ENCODE assay signal across 8 cellular contexts in the genomic region with DNA sequence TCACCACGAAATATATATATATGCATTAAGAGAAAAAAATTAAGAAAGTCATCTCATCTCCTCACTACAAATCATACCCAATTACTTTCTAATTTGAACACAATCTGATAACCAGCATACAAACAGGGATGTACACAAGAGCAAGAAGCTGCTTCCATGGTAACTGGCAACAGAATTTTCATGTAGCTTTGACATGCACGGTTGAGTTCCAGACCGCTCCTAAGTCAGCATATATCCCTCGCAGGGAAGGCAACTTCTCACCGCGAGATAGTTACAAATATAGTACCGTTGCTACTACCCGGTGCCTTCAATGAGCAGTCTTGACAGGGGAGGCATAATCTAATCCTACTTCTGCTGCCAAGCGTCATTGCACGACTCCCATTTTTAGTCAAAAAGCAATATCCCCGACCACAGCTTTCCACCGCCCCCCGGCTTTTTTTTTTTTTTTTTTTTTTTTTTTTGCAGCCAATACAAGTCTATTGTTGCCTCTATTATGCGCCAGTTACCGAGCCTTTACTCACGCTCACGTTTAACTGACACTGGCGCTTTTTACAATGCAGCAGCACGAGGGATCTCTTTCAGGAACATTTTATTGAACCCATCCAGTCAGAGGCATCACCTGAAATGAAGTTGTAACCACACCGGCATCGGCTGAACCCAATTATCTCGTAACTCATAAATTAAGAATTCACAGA. TPM values are rescaled to one million over a fixed set of nuclear protein-coding genes. Genes with fewer than 3 reads are reported as not detected.
DNase-seq lines count a peak whose midpoint lies in the region; ATAC-seq, FAIRE-seq and TF ChIP-seq lines count a peak whose summit lies in the region.

No MANE protein-coding gene starts in this region.

- H3K9ac ChIP-seq in duodenal mucosa (ENCODE audit: low read depth in 1 of 2, low read length in 2 of 2) = peak overlapping the region in 1 of 2 donors; percentile 51

- no peak for FAIRE-seq in pancreas (lab: Jason Lieb, UNC)

- H3K4me3 ChIP-seq in duodenal mucosa (ENCODE audit: low read depth in 1 of 2, low read length in 2 of 2) (peak overlapping the region; percentile 88 to 90), pancreas (peak overlapping the region in 3 of 4 donors; percentile 46 to 70 (median 57))

- H3K27ac ChIP-seq in duodenal mucosa (ENCODE audit: low read depth, low read length) = no peak overlapping the region
- H3K27ac ChIP-seq in pancreas = no peak overlapping the region

- no peak for ATAC-seq in pancreas
- no peak for ATAC-seq in HG02588 (IDR thresholded peaks at IDR 0.05; ENCODE audit: unreplicated experiment)
- no peak for ATAC-seq in HG03139 (IDR thresholded peaks at IDR 0.05; ENCODE audit: unreplicated experiment)

- DNase-seq in GM10266 (ENCODE audit: extremely low spot score) = peak; percentile 24
- DNase-seq in NAMALWA (ENCODE audit: low spot score) = peak; percentile 45
- no peak for DNase-seq in pancreas
- DNase-seq in cerebellum (ENCODE audit: low spot score) = no peak
- DNase-seq in NCI-H1048 (lab: John Stamatoyannopoulos, UW) = no peak

- H3K36me3 ChIP-seq in duodenal mucosa (ENCODE audit: control insufficient read depth in 1 of 2, insufficient read depth in 2 of 2, low read length in 2 of 2) (no peaks in the 10 kb centered on the region), pancreas (no peaks in the 10 kb centered on the region)

- 15 to 18% methylated on average over 22 of the region's 22 CpGs for WGBS in pancreas, 2 donors

- H3K9me3 ChIP-seq in duodenal mucosa (ENCODE audit: control insufficient read depth in 1 of 2, low read length in 2 of 2) (no peaks in the 10 kb centered on the region), pancreas (no peaks in the 10 kb centered on the region)

- intact Hi-C loops in pancreas (cut with DNase I) = loop anchor here in 1 of 3 donors (10.0 kb wide), 1 partner anchor 167 kb away; no protein-coding TSS in a partner anchor

- H3K4me1 ChIP-seq in duodenal mucosa (ENCODE audit: control insufficient read depth in 1 of 2, insufficient read depth in 2 of 2, low read length in 2 of 2) (peaks cover 5 to 21% of the 10 kb centered on the region in 2 donors), pancreas (peaks cover 0 to 13% (median 6%) of the 10 kb centered on the region in 3 donors)

- no peak for TF ChIP-seq CTCF in GM10266 (IDR thresholded peaks at IDR 0.05; ENCODE audit: control insufficient read depth, insufficient read depth, low read depth, missing control alignments)
- TF ChIP-seq CTCF in pancreas (IDR thresholded peaks at IDR 0.05) = no peak

- peaks cover 2 to 22% of the 10 kb centered on the region in 2 donors for H3K27me3 ChIP-seq in duodenal mucosa (ENCODE audit: control insufficient read depth in 1 of 2, insufficient read depth in 2 of 2, low read length in 2 of 2)
- H3K27me3 ChIP-seq in pancreas = peaks cover 0 to 33% (median 2%) of the 10 kb centered on the region in 4 donors

RNA-seq across cellular contexts. Expression of a gene that starts 2.2 kb away (rescaled TPM):
- total RNA-seq in pancreas = 10 to 100 TPM; 10.8 to 37.3 (median 24.5) TPM
- 10 to 100 TPM in 1 of 2 donors, 1 to 10 TPM in 1; 6.3 to 38.8 TPM for polyA plus RNA-seq in pancreas
- total RNA-seq in cerebellum = 147 TPM

Comparison
In these comparisons a context has a peak if more than half of its experiments do, and no peak if none do; other contexts are left out.
1. DNase-seq: peak in GM10266 (single experiment) and NAMALWA (single experiment); none in pancreas (0 of 6), cerebellum (single experiment) and NCI-H1048 (single experiment).